ENCODE assay signal across 1 cellular context in the genomic region with DNA sequence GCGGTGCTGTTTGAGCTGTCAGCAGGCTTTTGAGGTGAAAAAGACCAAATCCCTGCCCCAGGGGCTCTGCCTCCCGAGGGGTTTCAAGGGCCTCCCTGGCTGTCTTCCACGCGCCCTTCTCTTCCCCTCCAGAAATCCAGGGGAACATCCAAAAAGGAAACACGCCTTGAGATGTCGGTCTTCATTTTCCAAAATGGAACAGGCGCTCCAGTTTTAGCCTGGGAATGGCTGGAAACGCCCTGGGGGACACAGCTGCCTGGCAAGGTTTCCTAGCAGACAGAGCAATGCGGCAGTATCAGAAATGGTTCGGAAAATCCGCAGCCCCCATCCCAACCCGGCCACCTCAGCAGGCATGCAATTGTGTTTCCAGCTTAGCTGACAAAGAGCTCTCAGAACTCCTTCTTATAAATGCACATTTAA.
A peak's percentile ranks its signal among the peaks of the same experiment; 100 is the strongest.
TF ChIP-seq lines count a peak whose summit lies in the region.

No MANE protein-coding gene starts in this region.

TF ChIP-seq in HEK293, 187 proteins besides CTCF, POLR2A, EP300 and RAD21 (continued from another document):
- TF ChIP-seq, protein P1, sequence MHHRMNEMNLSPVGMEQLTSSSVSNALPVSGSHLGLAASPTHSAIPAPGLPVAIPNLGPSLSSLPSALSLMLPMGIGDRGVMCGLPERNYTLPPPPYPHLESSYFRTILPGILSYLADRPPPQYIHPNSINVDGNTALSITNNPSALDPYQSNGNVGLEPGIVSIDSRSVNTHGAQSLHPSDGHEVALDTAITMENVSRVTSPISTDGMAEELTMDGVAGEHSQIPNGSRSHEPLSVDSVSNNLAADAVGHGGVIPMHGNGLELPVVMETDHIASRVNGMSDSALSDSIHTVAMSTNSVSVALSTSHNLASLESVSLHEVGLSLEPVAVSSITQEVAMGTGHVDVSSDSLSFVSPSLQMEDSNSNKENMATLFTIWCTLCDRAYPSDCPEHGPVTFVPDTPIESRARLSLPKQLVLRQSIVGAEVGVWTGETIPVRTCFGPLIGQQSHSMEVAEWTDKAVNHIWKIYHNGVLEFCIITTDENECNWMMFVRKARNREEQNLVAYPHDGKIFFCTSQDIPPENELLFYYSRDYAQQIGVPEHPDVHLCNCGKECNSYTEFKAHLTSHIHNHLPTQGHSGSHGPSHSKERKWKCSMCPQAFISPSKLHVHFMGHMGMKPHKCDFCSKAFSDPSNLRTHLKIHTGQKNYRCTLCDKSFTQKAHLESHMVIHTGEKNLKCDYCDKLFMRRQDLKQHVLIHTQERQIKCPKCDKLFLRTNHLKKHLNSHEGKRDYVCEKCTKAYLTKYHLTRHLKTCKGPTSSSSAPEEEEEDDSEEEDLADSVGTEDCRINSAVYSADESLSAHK (tag by site-specific recombination; IDR thresholded peaks at IDR 0.05), result peak; percentile 69; the same call in 1 of the 2 replicates
- TF ChIP-seq, protein P2, sequence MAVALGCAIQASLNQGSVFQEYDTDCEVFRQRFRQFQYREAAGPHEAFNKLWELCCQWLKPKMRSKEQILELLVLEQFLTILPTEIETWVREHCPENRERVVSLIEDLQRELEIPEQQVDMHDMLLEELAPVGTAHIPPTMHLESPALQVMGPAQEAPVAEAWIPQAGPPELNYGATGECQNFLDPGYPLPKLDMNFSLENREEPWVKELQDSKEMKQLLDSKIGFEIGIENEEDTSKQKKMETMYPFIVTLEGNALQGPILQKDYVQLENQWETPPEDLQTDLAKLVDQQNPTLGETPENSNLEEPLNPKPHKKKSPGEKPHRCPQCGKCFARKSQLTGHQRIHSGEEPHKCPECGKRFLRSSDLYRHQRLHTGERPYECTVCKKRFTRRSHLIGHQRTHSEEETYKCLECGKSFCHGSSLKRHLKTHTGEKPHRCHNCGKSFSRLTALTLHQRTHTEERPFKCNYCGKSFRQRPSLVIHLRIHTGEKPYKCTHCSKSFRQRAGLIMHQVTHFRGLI (tag by site-specific recombination; IDR thresholded peaks at IDR 0.05), result no peak
- 0 out of 2 replicates have a peak, but pooled peaks have one; percentile 23 for TF ChIP-seq IKZF3 (tag by site-specific recombination; IDR thresholded peaks at IDR 0.05)
- no peak for TF ChIP-seq ZNF350 (tag by site-specific recombination; IDR thresholded peaks at IDR 0.05)
- no peak for TF ChIP-seq ZNF19 (tag by site-specific recombination; IDR thresholded peaks at IDR 0.05; ENCODE audit: low read depth)
- no peak for TF ChIP-seq ZNF48 (tag by site-specific recombination; IDR thresholded peaks at IDR 0.05)
- TF ChIP-seq ZFP69B (tag by site-specific recombination; IDR thresholded peaks at IDR 0.05), result no peak
